Comparison of ENCODE assay signal across 17 cellular contexts in genomic region chr2:42064417-42064942, GRCh38. TPM values are rescaled to one million over a fixed set of nuclear protein-coding genes. Genes with fewer than 3 reads are reported as not detected.
DNase-seq lines count a peak whose midpoint lies in the region; TF ChIP-seq lines count a peak whose summit lies in the region.
"Had no signal": no experiment of that assay in that cellular context is flagged by ENCODE, and none has a peak within 500 bp of the region (broad histone marks: within the 10 kb centered on the region; RNA-seq: fewer than 3 reads in every experiment).

No MANE protein-coding gene starts in this region.

- intact Hi-C loops in esophagus squamous epithelium (cut with DNase I): no loop called here
- intact Hi-C loops in uterus (cut with DNase I; ENCODE audit: low total_unique reads): no loop called here
- intact Hi-C loops in Calu3 (cut with micrococcal nuclease; ENCODE audit: unreplicated experiment): no loop called here

- H3K9me3 Mint-ChIP-seq in nephron (no peaks in the 10 kb centered on the region), Calu3 (ENCODE audit: low read depth, unreplicated experiment) (no peaks in the 10 kb centered on the region)
- H3K9me3 Mint-ChIP-seq: activated B cell treated with CpG ODN at 0.5 μM for 24 hours; activated naive CD4-positive, alpha-beta T cell treated with anti-CD3 and anti-CD28 coated beads, Interleukin-2, amount 50 U/mL, for 72 hours had no signal

- peak; percentile 80 for DNase-seq in NCI-H226
- DNase-seq in esophagus squamous epithelium (lab: John Stamatoyannopoulos, UW): no peak
- no peak for DNase-seq in uterus
- no peak for DNase-seq in effector CD4-positive, alpha-beta T cell
- no peak for DNase-seq in NCI-H146 (lab: John Stamatoyannopoulos, UW)
- DNase-seq in Calu3: no peak
- DNase-seq: activated B cell treated with CpG ODN at 0.5 μM for 24 hours; activated CD8-positive, alpha-beta memory T cell treated with anti-CD3 and anti-CD28 coated beads, Interleukin-2, amount 50 U/mL, for 48 hours; CD8-positive, alpha-beta memory T cell; erythroblast; NCI-H187; NCI-H774; T-helper 1 cell had no signal

- H3K4me3 Mint-ChIP-seq in nephron (peak overlapping the region in 1 of 3 experiments; percentile 30), Calu3 (ENCODE audit: low read depth, unreplicated experiment) (no peak overlapping the region)
- H3K4me3 Mint-ChIP-seq: activated B cell treated with CpG ODN at 0.5 μM for 24 hours; CD8-positive, alpha-beta memory T cell had no signal

- peak overlapping the region in 3 of 4 donors; percentile 15 to 55 (median 55) for H3K27ac ChIP-seq in esophagus squamous epithelium
- H3K27ac ChIP-seq in uterus: peak overlapping the region; percentile 35 to 44
- H3K27ac ChIP-seq: neutrophil had no signal

- peak overlapping the region in 2 of 3 experiments; percentile 55 to 66 for H3K27ac Mint-ChIP-seq in nephron
- no peak overlapping the region for H3K27ac Mint-ChIP-seq in Calu3 (ENCODE audit: unreplicated experiment)
- H3K27ac Mint-ChIP-seq: activated B cell treated with CpG ODN at 0.5 μM for 24 hours; activated naive CD4-positive, alpha-beta T cell treated with anti-CD3 and anti-CD28 coated beads, Interleukin-2, amount 50 U/mL, for 72 hours had no signal

- WGBS in esophagus squamous epithelium, 2 donors: 61 to 75% methylated on average over 8 of the region's 8 CpGs

- CTCF ChIA-PET in Calu3 (lab: Charles Lee): interaction anchor here (0.6 to 1.3 kb wide), 4 partner anchors 9 to 246 kb away, joined by 3 read pairs; no protein-coding TSS in a partner anchor

- H3K27me3 Mint-ChIP-seq in nephron (ENCODE audit: low read depth) (peaks cover 6% of the 10 kb centered on the region), Calu3 (ENCODE audit: unreplicated experiment) (no peaks in the 10 kb centered on the region)

- no peak for TF ChIP-seq POLR2A in esophagus squamous epithelium (IDR thresholded peaks at IDR 0.05)
- no peak for TF ChIP-seq POLR2A in uterus (IDR thresholded peaks at IDR 0.05)

- TF ChIP-seq CTCF in esophagus squamous epithelium (IDR thresholded peaks at IDR 0.05) (no peak), nephron (IDR thresholded peaks at IDR 0.05; ENCODE audit: unreplicated experiment in 3 of 3) (no peak), uterus (IDR thresholded peaks at IDR 0.05) (no peak), Calu3 (IDR thresholded peaks at IDR 0.05; ENCODE audit: unreplicated experiment) (no peak)

- H3K4me3 ChIP-seq in esophagus squamous epithelium (no peak overlapping the region), uterus (no peak overlapping the region)
- H3K4me3 ChIP-seq: lung had no signal

- H3K27me3 ChIP-seq in esophagus squamous epithelium (peaks cover 0 to 16% (median 0%) of the 10 kb centered on the region in 4 donors), uterus (no peaks in the 10 kb centered on the region)

- peaks cover 18% of the 10 kb centered on the region for H3K36me3 Mint-ChIP-seq in nephron (ENCODE audit: low read depth)
- no peaks in the 10 kb centered on the region for H3K36me3 Mint-ChIP-seq in Calu3 (ENCODE audit: insufficient read depth, unreplicated experiment)
- H3K36me3 Mint-ChIP-seq: activated naive CD4-positive, alpha-beta T cell treated with anti-CD3 and anti-CD28 coated beads, Interleukin-2, amount 50 U/mL, for 72 hours had no signal

- H3K9me3 ChIP-seq in esophagus squamous epithelium (no peaks in the 10 kb centered on the region), uterus (no peaks in the 10 kb centered on the region)
- H3K9me3 ChIP-seq: neutrophil had no signal

- no TSS peak for BruUV-seq in Calu3 (replicated peaks; lab: Mats Ljungman, UMichigan)

- peaks cover 64% of the 10 kb centered on the region for H3K4me1 Mint-ChIP-seq in nephron
- peaks cover 14% of the 10 kb centered on the region for H3K4me1 Mint-ChIP-seq in Calu3 (ENCODE audit: low read depth, unreplicated experiment)
- H3K4me1 Mint-ChIP-seq: activated B cell treated with CpG ODN at 0.5 μM for 24 hours; CD8-positive, alpha-beta memory T cell had no signal

- H3K4me1 ChIP-seq in esophagus squamous epithelium (peaks cover 5 to 23% (median 9%) of the 10 kb centered on the region in 3 donors), uterus (peaks cover 0 to 16% of the 10 kb centered on the region in 2 donors)

- H3K36me3 ChIP-seq in esophagus squamous epithelium (no peaks in the 10 kb centered on the region), uterus (no peaks in the 10 kb centered on the region)
- H3K36me3 ChIP-seq: neutrophil had no signal

RNA-seq across cellular contexts. Expression of gene PKDCC, which starts 16.7 kb away (rescaled TPM):
- 10 to 100 TPM in 1 of 4 donors, 1 to 10 TPM in 2, under 1 TPM in 1; 0.53 to 16.8 (median 6.4) TPM for total RNA-seq in esophagus squamous epithelium
- 100 to 1,000 TPM in 2 of 4 donors, 10 to 100 TPM in 2; 34.1 to 244 (median 109) TPM for total RNA-seq in uterus
- total RNA-seq in Calu3 (2022): 11.3 and 12.5 TPM in 2 replicates
- total RNA-seq: activated B cell treated with CpG ODN at 0.5 μM for 24 hours; activated naive CD4-positive, alpha-beta T cell treated with anti-CD3 and anti-CD28 coated beads, Interleukin-2, amount 50 U/mL, for 72 hours had no signal
